In genomic region chrX:149551245-149551938, GRCh38 we compare ENCODE assay signal across 12 cellular contexts. TPM values are rescaled to one million over a fixed set of nuclear protein-coding genes. Genes with fewer than 3 reads are reported as not detected.
DNase-seq lines count a peak whose midpoint lies in the region; ATAC-seq, FAIRE-seq and TF ChIP-seq lines count a peak whose summit lies in the region.
"Not testable (repeated sequence)": the region's sequence is repeated elsewhere in the genome, so short reads cannot be mapped to it uniquely, and the experiment has no call there.
"Had no signal": no experiment of that assay in that cellular context is flagged by ENCODE, and none has a peak within 500 bp of the region (broad histone marks: within the 10 kb centered on the region; RNA-seq: fewer than 3 reads in every experiment).

No MANE protein-coding gene starts in this region.

- not testable (repeated sequence) for H3K36me3 Mint-ChIP-seq in activated CD8-positive, alpha-beta T cell treated with anti-CD3 and anti-CD28 coated beads for 36 hours (ENCODE audit: low read depth); astrocyte (ENCODE audit: low read depth, unreplicated experiment); stimulated activated effector memory CD8-positive, alpha-beta T cell treated with anti-CD3 and anti-CD28 coated beads, Interleukin-12 subunit alpha, Interleukin-12 subunit beta, amount 100 ng/mL, for 72 hours

- POLR2A ChIA-PET in activated CD8-positive, alpha-beta T cell treated with anti-CD3 and anti-CD28 coated beads for 36 hours (lab: Charles Lee), result not testable (repeated sequence)

- CTCF ChIA-PET in activated CD8-positive, alpha-beta T cell treated with anti-CD3 and anti-CD28 coated beads for 36 hours (lab: Charles Lee), result not testable (repeated sequence)

- not testable (repeated sequence) for H3K4me1 Mint-ChIP-seq in activated CD8-positive, alpha-beta T cell treated with anti-CD3 and anti-CD28 coated beads for 36 hours (ENCODE audit: low read depth); astrocyte (ENCODE audit: low read depth, unreplicated experiment); stimulated activated effector memory CD8-positive, alpha-beta T cell treated with anti-CD3 and anti-CD28 coated beads, Interleukin-12 subunit alpha, Interleukin-12 subunit beta, amount 100 ng/mL, for 72 hours

- not testable (repeated sequence) for H3K27me3 ChIP-seq in astrocyte (ENCODE audit: insufficient read depth, low read length)

- ATAC-seq in GM18511 (IDR thresholded peaks at IDR 0.05; ENCODE audit: unreplicated experiment), result peak; percentile 46
- peak; percentile 38 for ATAC-seq in GM21381 (IDR thresholded peaks at IDR 0.05; ENCODE audit: unreplicated experiment)
- ATAC-seq in HG02678 (IDR thresholded peaks at IDR 0.05; ENCODE audit: unreplicated experiment), result peak; percentile 52
- ATAC-seq in HG03378 (IDR thresholded peaks at IDR 0.05; ENCODE audit: unreplicated experiment), result peak; percentile 48
- ATAC-seq in activated CD8-positive, alpha-beta T cell treated with anti-CD3 and anti-CD28 coated beads for 36 hours, result peak; percentile 57
- peak; percentile 66 for ATAC-seq in stimulated activated effector memory CD8-positive, alpha-beta T cell treated with anti-CD3 and anti-CD28 coated beads, Interleukin-12 subunit alpha, Interleukin-12 subunit beta, amount 100 ng/mL, for 72 hours

- not testable (repeated sequence) for H3K4me2 ChIP-seq in astrocyte (ENCODE audit: low read length)

- H3K9me3 Mint-ChIP-seq in activated CD8-positive, alpha-beta T cell treated with anti-CD3 and anti-CD28 coated beads for 36 hours; astrocyte (ENCODE audit: unreplicated experiment); stimulated activated effector memory CD8-positive, alpha-beta T cell treated with anti-CD3 and anti-CD28 coated beads, Interleukin-12 subunit alpha, Interleukin-12 subunit beta, amount 100 ng/mL, for 72 hours: not testable (repeated sequence)

- not testable (repeated sequence) for H3K27ac ChIP-seq in astrocyte (ENCODE audit: low read depth, low read length)

- H3K79me2 ChIP-seq in astrocyte (ENCODE audit: insufficient read depth, low read length), result not testable (repeated sequence)

- not testable (repeated sequence) for H3K36me3 ChIP-seq in astrocyte (ENCODE audit: insufficient read depth, low read length)

- H3K9ac ChIP-seq in astrocyte (ENCODE audit: low read length), result not testable (repeated sequence)

- not testable (repeated sequence) for H3K4me3 Mint-ChIP-seq in activated CD8-positive, alpha-beta T cell treated with anti-CD3 and anti-CD28 coated beads for 36 hours; astrocyte (ENCODE audit: unreplicated experiment); stimulated activated effector memory CD8-positive, alpha-beta T cell treated with anti-CD3 and anti-CD28 coated beads, Interleukin-12 subunit alpha, Interleukin-12 subunit beta, amount 100 ng/mL, for 72 hours

- H2AFZ ChIP-seq in astrocyte (ENCODE audit: low read depth, low read length), result not testable (repeated sequence)

- H3K9me3 ChIP-seq in astrocyte (ENCODE audit: insufficient read depth, low read depth, low read length), result not testable (repeated sequence)

- not testable (repeated sequence) for H3K27me3 Mint-ChIP-seq in activated CD8-positive, alpha-beta T cell treated with anti-CD3 and anti-CD28 coated beads for 36 hours; astrocyte (ENCODE audit: low read depth, unreplicated experiment)

- not testable (repeated sequence) for H4K20me1 ChIP-seq in astrocyte (ENCODE audit: insufficient read depth, low read length)

- H3K4me3 ChIP-seq in astrocyte (ENCODE audit: insufficient read depth, low read depth, low read length), result not testable (repeated sequence)

- DNase-seq in activated CD8-positive, alpha-beta T cell treated with anti-CD3 and anti-CD28 coated beads for 36 hours; astrocyte (ENCODE audit: low read depth); stimulated activated effector memory CD8-positive, alpha-beta T cell treated with anti-CD3 and anti-CD28 coated beads, Interleukin-12 subunit alpha, Interleukin-12 subunit beta, amount 100 ng/mL, for 72 hours (ENCODE audit: low spot score in 2 of 2): not testable (repeated sequence)

- not testable (repeated sequence) for H3K27ac Mint-ChIP-seq in activated CD8-positive, alpha-beta T cell treated with anti-CD3 and anti-CD28 coated beads for 36 hours; astrocyte (ENCODE audit: unreplicated experiment); stimulated activated effector memory CD8-positive, alpha-beta T cell treated with anti-CD3 and anti-CD28 coated beads, Interleukin-12 subunit alpha, Interleukin-12 subunit beta, amount 100 ng/mL, for 72 hours

- not testable (repeated sequence) for H3K4me1 ChIP-seq in astrocyte (ENCODE audit: insufficient read depth, low read length)

- peak; percentile 99 for FAIRE-seq in astrocyte (lab: Jason Lieb, UNC)

- intact Hi-C loops in activated CD8-positive, alpha-beta T cell treated with anti-CD3 and anti-CD28 coated beads for 36 hours (cut with micrococcal nuclease), result not testable (repeated sequence)

- not testable (repeated sequence) for TF ChIP-seq CTCF in activated CD8-positive, alpha-beta T cell treated with anti-CD3 and anti-CD28 coated beads for 36 hours (IDR thresholded peaks at IDR 0.05); astrocyte (IDR thresholded peaks at IDR 0.05; ENCODE audit: insufficient read depth, low read depth, low read length)

RNA-seq across cellular contexts. Expression of gene HSFX3, which starts 1.7 kb away (rescaled TPM):
- not detected for total RNA-seq in activated CD8-positive, alpha-beta T cell treated with anti-CD3 and anti-CD28 coated beads for 36 hours
- total RNA-seq in astrocyte, result not detected in 2 replicates
- total RNA-seq: B cell, Daoy, GM23338, MCF 10A, T-helper 17 cell had no signal

RNA-seq across cellular contexts. Expression of gene EOLA1, which starts 10.6 kb away (rescaled TPM):
- total RNA-seq in activated CD8-positive, alpha-beta T cell treated with anti-CD3 and anti-CD28 coated beads for 36 hours, result 10 to 100 TPM; 60.3 to 60.7 TPM
- total RNA-seq in astrocyte, result 12.4 and 13.6 TPM in 2 replicates

RNA-seq across cellular contexts. Expression of gene MAGEA9B, which starts 35.9 kb away (rescaled TPM):
- total RNA-seq in activated CD8-positive, alpha-beta T cell treated with anti-CD3 and anti-CD28 coated beads for 36 hours, result not detected
- not detected in 2 replicates for total RNA-seq in astrocyte
- total RNA-seq: B cell, MCF 10A, T-helper 17 cell had no signal

RNA-seq across cellular contexts. Expression of gene HSFX2, which starts 43.7 kb away (rescaled TPM):
- total RNA-seq in activated CD8-positive, alpha-beta T cell treated with anti-CD3 and anti-CD28 coated beads for 36 hours, result not detected
- total RNA-seq in astrocyte, result 0.24 TPM in 1 of 2 replicates, not detected in the other
- total RNA-seq: Daoy, GM23338, T-helper 17 cell had no signal

RNA-seq across cellular contexts. Expression of gene IDS, which starts 46.3 kb away (rescaled TPM):
- total RNA-seq in activated CD8-positive, alpha-beta T cell treated with anti-CD3 and anti-CD28 coated beads for 36 hours, result 10 to 100 TPM; 44.8 to 50.6 TPM
- total RNA-seq in astrocyte, result 127 and 130 TPM in 2 replicates
